In genomic region chr14:81366259-81366658, GRCh38 we compare ENCODE assay signal across 14 cellular contexts. TPM values are rescaled to one million over a fixed set of nuclear protein-coding genes. Genes with fewer than 3 reads are reported as not detected.
DNase-seq lines count a peak whose midpoint lies in the region; ATAC-seq and TF ChIP-seq lines count a peak whose summit lies in the region.
"Had no signal": no experiment of that assay in that cellular context is flagged by ENCODE, and none has a peak within 500 bp of the region (broad histone marks: within the 10 kb centered on the region; RNA-seq: fewer than 3 reads in every experiment).

No MANE protein-coding gene starts in this region.

- H3K36me3 ChIP-seq in MG63 (no peaks in the 10 kb centered on the region), brain microvascular endothelial cell (replicated peaks) (no peaks in the 10 kb centered on the region)
- H3K36me3 ChIP-seq in CD8-positive, alpha-beta memory T cell (ENCODE audit: insufficient read depth, low read length): no peaks in the 10 kb centered on the region

- H3K9me3 Mint-ChIP-seq in WTC11: no peaks in the 10 kb centered on the region
- H3K9me3 Mint-ChIP-seq in glutamatergic neuron (ENCODE audit: unreplicated experiment): no peaks in the 10 kb centered on the region
- no peaks in the 10 kb centered on the region for H3K9me3 Mint-ChIP-seq in CD8-positive, alpha-beta memory T cell
- H3K9me3 Mint-ChIP-seq: activated naive CD8-positive, alpha-beta T cell treated with anti-CD3 and anti-CD28 coated beads, Interleukin-2, amount 10 ng/mL, durations not matched to agents 7 days and 5 days; nephron had no signal

- TF ChIP-seq CTCF in WTC11 (IDR thresholded peaks at IDR 0.05): no peak
- no peak for TF ChIP-seq CTCF in glutamatergic neuron (IDR thresholded peaks at IDR 0.05; ENCODE audit: partially characterized antibody, unreplicated experiment)
- TF ChIP-seq CTCF in brain microvascular endothelial cell (IDR thresholded peaks at IDR 0.05; ENCODE audit: low read depth, low read length, missing control alignments): no peak

- peak; percentile 34 for DNase-seq in MG63
- no peak for DNase-seq in WTC11 (ENCODE audit: low spot score)
- peak; percentile 24 for DNase-seq in glutamatergic neuron
- no peak for DNase-seq in sciatic nerve (ENCODE audit: low spot score)
- no peak for DNase-seq in brain microvascular endothelial cell
- DNase-seq in dedifferentiated amniotic fluid mesenchymal stem cell (ENCODE audit: extremely low spot score): no peak
- DNase-seq in CD8-positive, alpha-beta memory T cell: no peak
- DNase-seq in ureter (ENCODE audit: low spot score): no peak
- DNase-seq: activated naive CD8-positive, alpha-beta T cell treated with anti-CD3 and anti-CD28 coated beads, Interleukin-2, amount 10 ng/mL, durations not matched to agents 7 days and 5 days; cortex of kidney; left colon; SJCRH30 had no signal

- in situ Hi-C loops in brain microvascular endothelial cell (cut with HindIII; ENCODE audit: low pct_ligation_motif_present, low sequenced_read_pairs): no loop called here

- H3K4me3 Mint-ChIP-seq in WTC11 (no peak overlapping the region), glutamatergic neuron (ENCODE audit: unreplicated experiment) (no peak overlapping the region)
- no peak overlapping the region for H3K4me3 Mint-ChIP-seq in CD8-positive, alpha-beta memory T cell
- H3K4me3 Mint-ChIP-seq: activated naive CD8-positive, alpha-beta T cell treated with anti-CD3 and anti-CD28 coated beads, Interleukin-2, amount 10 ng/mL, durations not matched to agents 7 days and 5 days; nephron had no signal

- H3K27me3 Mint-ChIP-seq in WTC11 (ENCODE audit: low read depth): no peaks in the 10 kb centered on the region
- no peaks in the 10 kb centered on the region for H3K27me3 Mint-ChIP-seq in glutamatergic neuron (ENCODE audit: unreplicated experiment)
- peaks cover 1 to 26% of the 10 kb centered on the region in 2 donors for H3K27me3 Mint-ChIP-seq in CD8-positive, alpha-beta memory T cell

- no peak overlapping the region for H3K4me3 ChIP-seq in MG63
- H3K4me3 ChIP-seq in brain microvascular endothelial cell (ENCODE audit: low read depth, low read length): no peak overlapping the region
- H3K4me3 ChIP-seq in CD8-positive, alpha-beta memory T cell (ENCODE audit: low read length): no peak overlapping the region
- H3K4me3 ChIP-seq: SJCRH30, smooth muscle cell had no signal

- H3K27me3 ChIP-seq in MG63: no peaks in the 10 kb centered on the region
- H3K27me3 ChIP-seq in brain microvascular endothelial cell (replicated peaks): no peaks in the 10 kb centered on the region
- no peaks in the 10 kb centered on the region for H3K27me3 ChIP-seq in CD8-positive, alpha-beta memory T cell (ENCODE audit: insufficient read depth, low read length, poor library complexity, severe bottlenecking)
- H3K27me3 ChIP-seq: SJCRH30 had no signal

- H3K4me1 ChIP-seq in CD8-positive, alpha-beta memory T cell (ENCODE audit: insufficient read depth, low read length): no peaks in the 10 kb centered on the region
- H3K4me1 ChIP-seq: SJCRH30 had no signal

- intact Hi-C loops in sciatic nerve (cut with DNase I): no loop called here

- no peaks in the 10 kb centered on the region for H3K9me3 ChIP-seq in MG63
- no peaks in the 10 kb centered on the region for H3K9me3 ChIP-seq in CD8-positive, alpha-beta memory T cell (ENCODE audit: low read length)

- ATAC-seq in WTC11: peak; percentile 70
- ATAC-seq in sciatic nerve: peak; percentile 26
- ATAC-seq: left colon had no signal

- H3K27ac Mint-ChIP-seq in WTC11 (peak overlapping the region; percentile 54), glutamatergic neuron (ENCODE audit: unreplicated experiment) (peak overlapping the region; percentile 43)
- H3K27ac Mint-ChIP-seq in CD8-positive, alpha-beta memory T cell: no peak overlapping the region
- H3K27ac Mint-ChIP-seq: activated naive CD8-positive, alpha-beta T cell treated with anti-CD3 and anti-CD28 coated beads, Interleukin-2, amount 10 ng/mL, durations not matched to agents 7 days and 5 days; nephron had no signal

- CTCF ChIA-PET in WTC11 (lab: Charles Lee): interaction anchor here (0.6 to 2.0 kb wide), 4 partner anchors 7 to 99 kb away, joined by 3 to 8 read pairs (median 4); no protein-coding TSS in a partner anchor
- CTCF ChIA-PET in CD8-positive, alpha-beta memory T cell (lab: Charles Lee): no interaction called here

- no peak overlapping the region for H3K27ac ChIP-seq in brain microvascular endothelial cell
- no peak overlapping the region for H3K27ac ChIP-seq in CD8-positive, alpha-beta memory T cell (ENCODE audit: low read depth, low read length)
- H3K27ac ChIP-seq: SJCRH30 had no signal

- H3K4me1 Mint-ChIP-seq in WTC11: peaks cover 39% of the 10 kb centered on the region
- peaks cover 30% of the 10 kb centered on the region for H3K4me1 Mint-ChIP-seq in glutamatergic neuron (ENCODE audit: low read depth, unreplicated experiment)
- H3K4me1 Mint-ChIP-seq in CD8-positive, alpha-beta memory T cell: no peaks in the 10 kb centered on the region
- H3K4me1 Mint-ChIP-seq: activated naive CD8-positive, alpha-beta T cell treated with anti-CD3 and anti-CD28 coated beads, Interleukin-2, amount 10 ng/mL, durations not matched to agents 7 days and 5 days had no signal

- POLR2A ChIA-PET in WTC11 (lab: Charles Lee): interaction anchor here (1.7 kb wide), 1 partner anchor 145 kb away, joined by 4 read pairs; the partner anchor contains the start of gene GTF2A1
- POLR2A ChIA-PET in CD8-positive, alpha-beta memory T cell (lab: Charles Lee): no interaction called here

- H3K36me3 Mint-ChIP-seq in WTC11: peaks cover 20% of the 10 kb centered on the region
- H3K36me3 Mint-ChIP-seq in glutamatergic neuron (ENCODE audit: unreplicated experiment): peaks cover 2% of the 10 kb centered on the region
- H3K36me3 Mint-ChIP-seq in CD8-positive, alpha-beta memory T cell: no peaks in the 10 kb centered on the region
- H3K36me3 Mint-ChIP-seq: activated naive CD8-positive, alpha-beta T cell treated with anti-CD3 and anti-CD28 coated beads, Interleukin-2, amount 10 ng/mL, durations not matched to agents 7 days and 5 days had no signal

TF ChIP-seq in WTC11, 78 proteins besides CTCF, POLR2A, EP300 and RAD21 (continues in another document):
- TF ChIP-seq NFE2L1 (CRISPR knock-in tag; IDR thresholded peaks at IDR 0.05) (no peak), RELA (CRISPR knock-in tag; IDR thresholded peaks at IDR 0.05; ENCODE audit: borderline replicate concordance) (no peak), FOXK1 (CRISPR knock-in tag; IDR thresholded peaks at IDR 0.05) (no peak), TEAD1 (CRISPR knock-in tag; IDR thresholded peaks at IDR 0.05) (no peak), AFF4 (CRISPR knock-in tag; IDR thresholded peaks at IDR 0.05; ENCODE audit: borderline replicate concordance) (no peak), KAT7 (CRISPR knock-in tag; IDR thresholded peaks at IDR 0.05; ENCODE audit: borderline replicate concordance) (no peak)
- TF ChIP-seq, protein P1, sequence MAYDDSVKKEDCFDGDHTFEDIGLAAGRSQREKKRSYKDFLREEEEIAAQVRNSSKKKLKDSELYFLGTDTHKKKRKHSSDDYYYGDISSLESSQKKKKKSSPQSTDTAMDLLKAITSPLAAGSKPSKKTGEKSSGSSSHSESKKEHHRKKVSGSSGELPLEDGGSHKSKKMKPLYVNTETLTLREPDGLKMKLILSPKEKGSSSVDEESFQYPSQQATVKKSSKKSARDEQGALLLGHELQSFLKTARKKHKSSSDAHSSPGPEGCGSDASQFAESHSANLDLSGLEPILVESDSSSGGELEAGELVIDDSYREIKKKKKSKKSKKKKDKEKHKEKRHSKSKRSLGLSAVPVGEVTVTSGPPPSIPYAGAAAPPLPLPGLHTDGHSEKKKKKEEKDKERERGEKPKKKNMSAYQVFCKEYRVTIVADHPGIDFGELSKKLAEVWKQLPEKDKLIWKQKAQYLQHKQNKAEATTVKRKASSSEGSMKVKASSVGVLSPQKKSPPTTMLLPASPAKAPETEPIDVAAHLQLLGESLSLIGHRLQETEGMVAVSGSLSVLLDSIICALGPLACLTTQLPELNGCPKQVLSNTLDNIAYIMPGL (CRISPR knock-in tag; IDR thresholded peaks at IDR 0.05): no peak
- TF ChIP-seq, protein P2, sequence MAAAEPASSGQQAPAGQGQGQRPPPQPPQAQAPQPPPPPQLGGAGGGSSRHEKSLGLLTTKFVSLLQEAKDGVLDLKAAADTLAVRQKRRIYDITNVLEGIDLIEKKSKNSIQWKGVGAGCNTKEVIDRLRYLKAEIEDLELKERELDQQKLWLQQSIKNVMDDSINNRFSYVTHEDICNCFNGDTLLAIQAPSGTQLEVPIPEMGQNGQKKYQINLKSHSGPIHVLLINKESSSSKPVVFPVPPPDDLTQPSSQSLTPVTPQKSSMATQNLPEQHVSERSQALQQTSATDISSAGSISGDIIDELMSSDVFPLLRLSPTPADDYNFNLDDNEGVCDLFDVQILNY (CRISPR knock-in tag; IDR thresholded peaks at IDR 0.05): no peak

RNA-seq across cellular contexts. Expression of gene STON2, which starts 33.9 kb away (rescaled TPM):
- total RNA-seq in MG63 (2014; rRNA removed; shearing (Covaris generic); ENCODE audit: low replicate concordance): not detected in 2 replicates
- 43.0 to 69.2 TPM (median 45.2 TPM) in 3 replicates for total RNA-seq in WTC11 (2021)
- 278 TPM for total RNA-seq in glutamatergic neuron (ENCODE audit: unreplicated experiment)
- 54.4 TPM for total RNA-seq in sciatic nerve
- total RNA-seq in CD8-positive, alpha-beta memory T cell: under 1 TPM in 1 of 2 experiments, not detected in 1; 0.22 TPM
- polyA plus RNA-seq in CD8-positive, alpha-beta memory T cell: not detected
- 61.4 TPM for total RNA-seq in ureter
- total RNA-seq: activated naive CD8-positive, alpha-beta T cell treated with anti-CD3 and anti-CD28 coated beads, Interleukin-2, amount 10 ng/mL, durations not matched to agents 7 days and 5 days had no signal

Comparison
In these comparisons a context has a peak if more than half of its experiments do, and no peak if none do; other contexts are left out.
1. DNase-seq: peak in MG63 (single experiment) and glutamatergic neuron (single experiment); none in WTC11 (single experiment), sciatic nerve (single experiment), brain microvascular endothelial cell (single experiment), dedifferentiated amniotic fluid mesenchymal stem cell (single experiment), CD8-positive, alpha-beta memory T cell (0 of 5) and ureter (single experiment).
2. H3K27ac Mint-ChIP-seq: peak in WTC11 (single experiment) and glutamatergic neuron (single experiment); none in CD8-positive, alpha-beta memory T cell (0 of 8).
3. RNA of gene STON2, which starts 33.9 kb away (total RNA-seq): 278 TPM in glutamatergic neuron (single experiment), 43.0 to 69.2 TPM in WTC11, 61.4 TPM in ureter (single experiment) and 54.4 TPM in sciatic nerve (single experiment); 0.22 TPM in CD8-positive, alpha-beta memory T cell and not detected in MG63; every median in the first group is over 10 times any median in the second.